Comparison of ENCODE assay signal across 10 cellular contexts in genomic region chr1:99758073-99758511, GRCh38. TPM values are rescaled to one million over a fixed set of nuclear protein-coding genes. Genes with fewer than 3 reads are reported as not detected.
DNase-seq lines count a peak whose midpoint lies in the region; ATAC-seq and TF ChIP-seq lines count a peak whose summit lies in the region.
"Had no signal": no experiment of that assay in that cellular context is flagged by ENCODE, and none has a peak within 500 bp of the region (broad histone marks: within the 10 kb centered on the region; RNA-seq: fewer than 3 reads in every experiment).

No MANE protein-coding gene starts in this region.

- H2BK5ac ChIP-seq in mesendoderm (ENCODE audit: low read length): no peak overlapping the region

- DNase-seq in KBM-7 (peak; percentile 34), mesendoderm (peak; percentile 90), T1000 (lab: John Stamatoyannopoulos, UW) (no peak), foreskin melanocyte (no peak), HuH-7 (ENCODE audit: low spot score) (no peak), RWPE1 (ENCODE audit: low spot score) (no peak)
- DNase-seq: NCI-H2081 treated with DMSO at 0.1 percent for 48 hours; stimulated activated CD4-positive, alpha-beta T cell treated with anti-CD3 and anti-CD28 coated beads, Interleukin-2, amount 100 ng/mL, for 48 hours had no signal

- no peaks in the 10 kb centered on the region for H3K36me3 ChIP-seq in mesendoderm (ENCODE audit: control insufficient read depth, insufficient read depth, low read length)

- H4K8ac ChIP-seq in mesendoderm (ENCODE audit: low read depth, low read length): no peak overlapping the region

- H3K79me2 ChIP-seq in mesendoderm (ENCODE audit: control insufficient read depth, insufficient read depth, low read length): peaks cover 3% of the 10 kb centered on the region

- no peak for TF ChIP-seq CTCF in RWPE1 (conservative IDR thresholded peaks at IDR 0.05; ENCODE audit: low read depth)

- POLR2A ChIA-PET in RWPE1 (lab: Yijun Ruan, JAX; ENCODE audit: low non-redundant PET): no interaction called here

- no peak overlapping the region for H2BK120ac ChIP-seq in mesendoderm (ENCODE audit: low read depth, low read length)

- H3K4me2 ChIP-seq in mesendoderm (ENCODE audit: low read length): no peak overlapping the region

- no CpG with 5 or more reads among the region's 1 CpG for WGBS in mesendoderm (ENCODE audit: extremely low coverage, insufficient coverage, low lambda C conversion rate)

- peaks cover 6% of the 10 kb centered on the region for H3K4me1 ChIP-seq in mesendoderm (ENCODE audit: control insufficient read depth, low read depth, low read length)

- ATAC-seq in GM18909 (IDR thresholded peaks at IDR 0.05; ENCODE audit: poor library complexity, unreplicated experiment): peak; percentile 74
- ATAC-seq in HG02610 (IDR thresholded peaks at IDR 0.05; ENCODE audit: unreplicated experiment): peak; percentile 78

- no peak overlapping the region for H3K4ac ChIP-seq in mesendoderm (ENCODE audit: low read depth, low read length)

- in situ Hi-C loops in KBM-7 (cut with MboI; ENCODE audit: low pct_unique_long_range_greater_than_20kb, low sequenced_read_pairs): no loop called here

- no peak overlapping the region for H2AK5ac ChIP-seq in mesendoderm (ENCODE audit: low read length)

- H3K27ac ChIP-seq in mesendoderm (ENCODE audit: low read depth, low read length) (no peak overlapping the region), RWPE1 (no peak overlapping the region)

- peaks cover 1% of the 10 kb centered on the region for H3K79me1 ChIP-seq in mesendoderm (ENCODE audit: low read length)

- no peak overlapping the region for H2BK15ac ChIP-seq in mesendoderm (replicated peaks; ENCODE audit: low read depth)

- no peak overlapping the region for H3K23ac ChIP-seq in mesendoderm (ENCODE audit: low read length)

- H3K9ac ChIP-seq in mesendoderm (ENCODE audit: low read length): no peak overlapping the region

- H3K27me3 ChIP-seq in mesendoderm (ENCODE audit: insufficient read depth, low read length, poor library complexity): no peaks in the 10 kb centered on the region

- CTCF ChIA-PET in RWPE1 (lab: Yijun Ruan, JAX): no interaction called here

- no peak overlapping the region for H4K5ac ChIP-seq in mesendoderm (ENCODE audit: low read length)

- H3K56ac ChIP-seq in mesendoderm (ENCODE audit: low read length): no peak overlapping the region

- no peak overlapping the region for H3K4me3 ChIP-seq in mesendoderm (ENCODE audit: low read length)

- H3K18ac ChIP-seq in mesendoderm (ENCODE audit: low read length): no peak overlapping the region

RNA-seq across cellular contexts. Expression of gene FRRS1, which starts 8.3 kb away (rescaled TPM):
- polyA plus RNA-seq in mesendoderm (2013, experiment 1 of 2): 3.3 TPM
- 3.0 TPM for polyA plus RNA-seq in mesendoderm (2013, experiment 2 of 2)

Comparison
In these comparisons a context has a peak if more than half of its experiments do, and no peak if none do; other contexts are left out.
1. DNase-seq: peak in KBM-7 (single experiment) and mesendoderm (single experiment); none in T1000 (single experiment), foreskin melanocyte (single experiment), HuH-7 (single experiment) and RWPE1 (single experiment).